Comparison of ENCODE assay signal across 22 cellular contexts in the genomic region with DNA sequence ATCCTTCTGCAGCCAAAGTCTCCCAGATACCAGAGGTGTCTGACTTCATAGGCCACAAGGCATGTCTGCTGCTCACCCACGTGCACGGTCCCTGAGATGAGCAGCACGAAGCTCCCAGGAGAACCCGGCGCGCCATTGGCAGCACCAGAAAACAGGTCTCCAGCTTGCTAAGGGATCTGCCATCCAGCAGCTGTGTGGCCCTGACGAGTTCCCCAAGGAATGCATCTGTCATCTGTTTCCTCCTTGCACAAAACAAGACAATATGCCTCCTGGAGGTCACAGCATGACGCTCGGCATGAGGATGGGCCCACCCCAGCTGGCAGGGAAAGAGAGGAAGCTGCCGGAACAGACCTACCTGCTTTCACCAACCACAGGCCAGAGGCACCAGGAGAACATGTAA. TPM values are rescaled to one million over a fixed set of nuclear protein-coding genes. Genes with fewer than 3 reads are reported as not detected.
DNase-seq lines count a peak whose midpoint lies in the region; TF ChIP-seq lines count a peak whose summit lies in the region.
"Had no signal": no experiment of that assay in that cellular context is flagged by ENCODE, and none has a peak within 500 bp of the region (broad histone marks: within the 10 kb centered on the region; RNA-seq: fewer than 3 reads in every experiment).

No MANE protein-coding gene starts in this region.

- H3K4me3 ChIP-seq in adrenal gland (no peak overlapping the region), iPS-20b (ENCODE audit: low read length) (peak overlapping the region; percentile 26; the same call in 1 of the 2 replicates)
- H3K4me3 ChIP-seq: A549, ascending aorta, SJSA1, upper lobe of right lung had no signal

- no peak for DNase-seq in activated naive CD4-positive, alpha-beta T cell treated with anti-CD3 and anti-CD28 coated beads, Interleukin-2, amount 50 U/mL, for 16 hours
- DNase-seq in adrenal gland (peak in 5 of 7 donors; percentile 53 to 78 (median 59)), type B pancreatic cell (ENCODE audit: extremely low spot score, unreplicated experiment) (no peak), NCI-H526 (lab: John Stamatoyannopoulos, UW) (no peak), 8988T (no peak), cerebellar cortex (ENCODE audit: low spot score) (no peak)
- DNase-seq: activated CD4-positive, alpha-beta T cell treated with anti-CD3 and anti-CD28 coated beads for 36 hours; activated gamma-delta T cell treated with Interleukin-2 at 50 U/mL for 16 hours; DMS79; natural killer cell; NCI-H1436; NCI-H510A treated with DMSO at 0.1 percent for 48 hours; OCI-M1; stimulated activated naive CD8-positive, alpha-beta T cell treated with anti-CD3 and anti-CD28 coated beads, Interleukin-15, Interleukin-2, amounts not matched to agents 100 U/mL and 50 U/mL, for 24 hours; upper lobe of right lung had no signal

- peaks cover 6% of the 10 kb centered on the region for H3K4me1 Mint-ChIP-seq in activated naive CD4-positive, alpha-beta T cell treated with anti-CD3 and anti-CD28 coated beads, Interleukin-2, amount 50 U/mL, for 24 hours
- H3K4me1 Mint-ChIP-seq in type B pancreatic cell (ENCODE audit: unreplicated experiment): peaks cover 27% of the 10 kb centered on the region
- H3K4me1 Mint-ChIP-seq: activated CD4-positive, alpha-beta T cell treated with anti-CD3 and anti-CD28 coated beads for 36 hours; CD14-positive monocyte had no signal

- TF ChIP-seq CTCF in adrenal gland (IDR thresholded peaks at IDR 0.05) (no peak), type B pancreatic cell (conservative IDR thresholded peaks at IDR 0.05) (no peak)

- H3K9me3 ChIP-seq in adrenal gland (replicated peaks in 1 of 3) (no peaks in the 10 kb centered on the region), iPS-20b (ENCODE audit: insufficient read depth, low read depth, low read length) (no peaks in the 10 kb centered on the region)
- H3K9me3 ChIP-seq: A549, ascending aorta, upper lobe of right lung had no signal

- H3K27me3 Mint-ChIP-seq in activated naive CD4-positive, alpha-beta T cell treated with anti-CD3 and anti-CD28 coated beads, Interleukin-2, amount 50 U/mL, for 24 hours: no peaks in the 10 kb centered on the region
- H3K27me3 Mint-ChIP-seq in type B pancreatic cell: no peaks in the 10 kb centered on the region
- H3K27me3 Mint-ChIP-seq: activated CD4-positive, alpha-beta T cell treated with anti-CD3 and anti-CD28 coated beads for 36 hours had no signal

- peak overlapping the region; percentile 8 for H3K27ac Mint-ChIP-seq in activated naive CD4-positive, alpha-beta T cell treated with anti-CD3 and anti-CD28 coated beads, Interleukin-2, amount 50 U/mL, for 24 hours
- peak overlapping the region; percentile 47 for H3K27ac Mint-ChIP-seq in type B pancreatic cell
- H3K27ac Mint-ChIP-seq: activated CD4-positive, alpha-beta T cell treated with anti-CD3 and anti-CD28 coated beads for 36 hours; natural killer cell; T-helper 2 cell treated with Interferon-gamma antibody and Interleukin-4, amounts not matched to agents 5 μg/mL and 100 μg/mL, for 36 hours had no signal

- 47 to 58% (median 52%) methylated on average over 9 to 10 of the region's 10 CpGs for WGBS in adrenal gland, 4 donors

- no peaks in the 10 kb centered on the region for H3K27me3 ChIP-seq in adrenal gland
- H3K27me3 ChIP-seq in iPS-20b (ENCODE audit: insufficient read depth, low read length): no peaks in the 10 kb centered on the region
- H3K27me3 ChIP-seq: ascending aorta, SJSA1, upper lobe of right lung had no signal

- intact Hi-C loops in adrenal gland (cut with DNase I): no loop called here

- H3K9ac ChIP-seq in iPS-20b (ENCODE audit: low read depth, low read length): no peak overlapping the region

- H3K36me3 ChIP-seq in adrenal gland (replicated peaks in 1 of 2) (no peaks in the 10 kb centered on the region), iPS-20b (ENCODE audit: insufficient read depth, low read depth, low read length) (peaks cover 20% of the 10 kb centered on the region; the same call in 1 of the 2 replicates)
- H3K36me3 ChIP-seq: upper lobe of right lung had no signal

- H3K27ac ChIP-seq in adrenal gland (peak overlapping the region in 3 of 5 donors; percentile 35 to 56 (median 37)), iPS-20b (ENCODE audit: low read length) (no peak overlapping the region)
- H3K27ac ChIP-seq: A549, ascending aorta, SJSA1, upper lobe of right lung had no signal

- H3K9me3 Mint-ChIP-seq in activated naive CD4-positive, alpha-beta T cell treated with anti-CD3 and anti-CD28 coated beads, Interleukin-2, amount 50 U/mL, for 24 hours: no peaks in the 10 kb centered on the region
- no peaks in the 10 kb centered on the region for H3K9me3 Mint-ChIP-seq in type B pancreatic cell
- H3K9me3 Mint-ChIP-seq: natural killer cell; T-helper 2 cell treated with Interferon-gamma antibody and Interleukin-4, amounts not matched to agents 5 μg/mL and 100 μg/mL, for 36 hours had no signal

- H3K4me1 ChIP-seq in adrenal gland (replicated peaks in 1 of 2) (peaks cover 43 to 71% of the 10 kb centered on the region in 2 donors), iPS-20b (ENCODE audit: insufficient read depth, low read length) (peaks cover 15% of the 10 kb centered on the region; the same call in 1 of the 2 replicates)
- H3K4me1 ChIP-seq: A549, ascending aorta had no signal

- no peak overlapping the region for H3K4me3 Mint-ChIP-seq in activated naive CD4-positive, alpha-beta T cell treated with anti-CD3 and anti-CD28 coated beads, Interleukin-2, amount 50 U/mL, for 24 hours
- H3K4me3 Mint-ChIP-seq in type B pancreatic cell: no peak overlapping the region
- H3K4me3 Mint-ChIP-seq: activated CD4-positive, alpha-beta T cell treated with anti-CD3 and anti-CD28 coated beads for 36 hours; CD14-positive monocyte; natural killer cell; T-helper 2 cell treated with Interferon-gamma antibody and Interleukin-4, amounts not matched to agents 5 μg/mL and 100 μg/mL, for 36 hours had no signal

- H3K36me3 Mint-ChIP-seq in activated naive CD4-positive, alpha-beta T cell treated with anti-CD3 and anti-CD28 coated beads, Interleukin-2, amount 50 U/mL, for 24 hours: no peaks in the 10 kb centered on the region
- H3K36me3 Mint-ChIP-seq in type B pancreatic cell: peaks cover 4% of the 10 kb centered on the region
- H3K36me3 Mint-ChIP-seq: natural killer cell had no signal

- TF ChIP-seq POLR2A in adrenal gland (IDR thresholded peaks at IDR 0.05): peak in 1 of 2 donors; percentile 16

RNA-seq across cellular contexts. Expression of gene HS6ST1, which starts 29.2 kb away (rescaled TPM):
- 100 to 1,000 TPM in 6 of 8 donors, 10 to 100 TPM in 2; 74.5 to 262 (median 149) TPM for total RNA-seq in adrenal gland
- 10 to 100 TPM; 20.5 to 40.0 (median 35.1) TPM for polyA plus RNA-seq in adrenal gland
- total RNA-seq in type B pancreatic cell (ENCODE audit: low replicate concordance): 64.9 and 75.2 TPM in 2 replicates

Comparison
In these comparisons a context has a peak if more than half of its experiments do, and no peak if none do; other contexts are left out.
1. DNase-seq: peak in adrenal gland (5 of 7); none in activated naive CD4-positive, alpha-beta T cell treated with anti-CD3 and anti-CD28 coated beads, Interleukin-2, amount 50 U/mL, for 16 hours (single experiment), type B pancreatic cell (single experiment), NCI-H526 (0 of 2), 8988T (single experiment) and cerebellar cortex (single experiment).